ENCODE assay signal across 27 cellular contexts in genomic region chr13:111330211-111330610, GRCh38. TPM values are rescaled to one million over a fixed set of nuclear protein-coding genes. Genes with fewer than 3 reads are reported as not detected.
"Had no signal": no experiment of that assay in that cellular context is flagged by ENCODE, and none has a peak within 500 bp of the region (broad histone marks: within the 10 kb centered on the region; RNA-seq: fewer than 3 reads in every experiment).

No MANE protein-coding gene starts in this region.

- H3K27ac Mint-ChIP-seq: activated B cell treated with CpG ODN at 0.5 μM for 24 hours; activated CD4-positive, alpha-beta memory T cell treated with anti-CD3 and anti-CD28 coated beads, Interleukin-2, amount 10 ng/mL, durations not matched to agents 7 days and 5 days; activated naive CD8-positive, alpha-beta T cell treated with anti-CD3 and anti-CD28 coated beads, Interleukin-2, amount 10 ng/mL, durations not matched to agents 7 days and 5 days; activated T-cell treated with anti-CD3 and anti-CD28 coated beads, Interleukin-2, amount 50 U/mL, for 72 hours; T-cell had no signal

- H3K4me1 Mint-ChIP-seq: activated B cell treated with CpG ODN at 0.5 μM for 24 hours; activated CD4-positive, alpha-beta memory T cell treated with anti-CD3 and anti-CD28 coated beads, Interleukin-2, amount 10 ng/mL, durations not matched to agents 7 days and 5 days; activated naive CD8-positive, alpha-beta T cell treated with anti-CD3 and anti-CD28 coated beads, Interleukin-2, amount 10 ng/mL, durations not matched to agents 7 days and 5 days; T-cell had no signal

- H3K4me3 Mint-ChIP-seq: activated B cell treated with CpG ODN at 0.5 μM for 24 hours; activated CD4-positive, alpha-beta memory T cell treated with anti-CD3 and anti-CD28 coated beads, Interleukin-2, amount 10 ng/mL, durations not matched to agents 7 days and 5 days; activated naive CD8-positive, alpha-beta T cell treated with anti-CD3 and anti-CD28 coated beads, Interleukin-2, amount 10 ng/mL, durations not matched to agents 7 days and 5 days; activated T-cell treated with anti-CD3 and anti-CD28 coated beads, Interleukin-2, amount 50 U/mL, for 72 hours; T-cell had no signal

- H3K4me3 ChIP-seq: breast epithelium had no signal

- DNase-seq: activated B cell treated with CpG ODN at 0.5 μM for 24 hours; activated CD4-positive, alpha-beta memory T cell treated with anti-CD3 and anti-CD28 coated beads, Interleukin-2, amount 10 ng/mL, durations not matched to agents 7 days and 5 days; activated CD4-positive, alpha-beta T cell treated with anti-CD3 and anti-CD28 coated beads for 1 hour; activated CD4-positive, alpha-beta T cell treated with anti-CD3 and anti-CD28 coated beads, Interleukin-2, amount 50 U/mL, for 1 hour; activated naive CD4-positive, alpha-beta T cell treated with anti-CD3 and anti-CD28 coated beads, Interleukin-2, amount 50 U/mL, for 16 hours; activated naive CD8-positive, alpha-beta T cell treated with anti-CD3 and anti-CD28 coated beads, Interleukin-2, amount 10 ng/mL, durations not matched to agents 7 days and 5 days; activated T-cell treated with anti-CD3 and anti-CD28 coated beads, Interleukin-2, amount 50 U/mL, for 72 hours; aorta; caudate nucleus; NCI-H1048; NCI-H1417 treated with DMSO at 0.1 percent for 48 hours; NCI-H1694; NCI-H2029 treated with DMSO at 0.1 percent for 48 hours; NCI-H345; NCI-H510A; NCI-H526 treated with DMSO at 0.1 percent for 48 hours; NCI-H82; SIG-M5; T-cell; T-helper 2 cell; T1000 had no signal

- H3K27me3 Mint-ChIP-seq: activated B cell treated with CpG ODN at 0.5 μM for 24 hours; activated CD4-positive, alpha-beta memory T cell treated with anti-CD3 and anti-CD28 coated beads, Interleukin-2, amount 10 ng/mL, durations not matched to agents 7 days and 5 days; activated naive CD8-positive, alpha-beta T cell treated with anti-CD3 and anti-CD28 coated beads, Interleukin-2, amount 10 ng/mL, durations not matched to agents 7 days and 5 days; T-cell had no signal

- H3K4me1 ChIP-seq: breast epithelium had no signal

- H3K36me3 ChIP-seq: breast epithelium had no signal

- H3K9me3 Mint-ChIP-seq: activated CD4-positive, alpha-beta memory T cell treated with anti-CD3 and anti-CD28 coated beads, Interleukin-2, amount 10 ng/mL, durations not matched to agents 7 days and 5 days; activated naive CD8-positive, alpha-beta T cell treated with anti-CD3 and anti-CD28 coated beads, Interleukin-2, amount 10 ng/mL, durations not matched to agents 7 days and 5 days had no signal

- H3K27me3 ChIP-seq: breast epithelium had no signal

- H3K27ac ChIP-seq: breast epithelium had no signal

- ATAC-seq: activated T-cell treated with anti-CD3 and anti-CD28 coated beads, Interleukin-2, amount 50 U/mL, for 72 hours; T-cell had no signal

RNA-seq across cellular contexts. Expression of gene TEX29, which starts 9.8 kb away (rescaled TPM):
- total RNA-seq: activated CD8-positive, alpha-beta memory T cell treated with anti-CD3 and anti-CD28 coated beads for 36 hours; LHCN-M2; M059J; OCI-LY7; RPMI7951 had no signal
